In the genomic region with DNA sequence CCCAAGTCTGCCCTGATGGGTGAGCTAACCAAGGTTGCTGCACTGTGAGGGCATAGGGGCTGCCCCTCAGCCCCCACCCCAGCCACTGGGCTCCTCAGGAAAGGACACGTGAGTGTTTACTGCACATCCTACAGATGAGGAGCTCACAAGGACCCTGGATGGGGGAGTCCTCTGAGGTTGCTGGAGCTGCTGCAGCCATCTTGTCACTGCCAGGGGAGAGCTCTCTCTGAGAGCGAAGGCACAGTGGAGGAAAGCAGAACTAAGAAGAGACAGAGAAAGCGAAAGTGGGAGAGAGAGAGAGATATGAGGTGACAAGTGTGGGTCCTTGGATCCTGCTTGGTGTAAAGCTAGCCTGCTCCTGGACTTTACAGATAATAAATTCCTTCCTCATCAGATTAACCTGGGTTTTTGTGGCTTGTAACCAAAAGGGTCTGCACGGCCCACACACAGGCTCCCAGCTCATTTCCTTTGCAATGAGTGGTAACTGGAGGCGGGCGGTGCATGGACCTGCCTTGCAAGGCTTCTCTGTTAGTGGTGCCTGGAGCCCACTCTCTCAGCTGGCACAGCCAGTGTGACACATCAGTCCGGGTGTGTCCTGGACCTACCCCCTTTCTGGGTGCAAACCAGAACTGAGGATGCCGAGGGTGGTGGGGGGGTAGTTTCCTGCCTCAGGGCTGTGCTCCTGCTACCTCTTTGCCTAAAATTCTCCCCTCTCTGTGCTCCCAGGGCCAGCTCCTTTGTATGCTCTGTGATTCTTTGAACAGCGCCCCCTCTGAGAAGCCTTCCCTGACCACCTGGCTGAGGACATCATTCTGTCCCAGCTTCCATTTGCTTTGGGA, we compare ENCODE assay signal across 8 cellular contexts. TPM values are rescaled to one million over a fixed set of nuclear protein-coding genes. Genes with fewer than 3 reads are reported as not detected.
DNase-seq lines count a peak whose midpoint lies in the region; ATAC-seq and TF ChIP-seq lines count a peak whose summit lies in the region.

No MANE protein-coding gene starts in this region.

- peaks cover 37% of the 10 kb centered on the region for H3K4me1 Mint-ChIP-seq in T-helper 2 cell treated with Interferon-gamma antibody and Interleukin-4, amounts not matched to agents 5 μg/mL and 100 μg/mL, for 36 hours (ENCODE audit: low read depth)

- H3K27me3 Mint-ChIP-seq in T-helper 2 cell treated with Interferon-gamma antibody and Interleukin-4, amounts not matched to agents 5 μg/mL and 100 μg/mL, for 36 hours (ENCODE audit: low read depth) = no peaks in the 10 kb centered on the region

- peak; percentile 66 for DNase-seq in T-helper 2 cell treated with Interferon-gamma antibody and Interleukin-4, amounts not matched to agents 5 μg/mL and 100 μg/mL, for 36 hours (ENCODE audit: low spot score)
- DNase-seq in esophagus squamous epithelium (lab: John Stamatoyannopoulos, UW) = no peak
- no peak for DNase-seq in NCI-H2171 treated with DMSO at 0.1 percent for 48 hours (lab: John Stamatoyannopoulos, UW)
- DNase-seq in NCI-H82 (lab: John Stamatoyannopoulos, UW) = no peak
- DNase-seq in NCI-H226 = no peak
- no peak for DNase-seq in MM.1S

- peak overlapping the region; percentile 88 for H3K27ac Mint-ChIP-seq in T-helper 2 cell treated with Interferon-gamma antibody and Interleukin-4, amounts not matched to agents 5 μg/mL and 100 μg/mL, for 36 hours

- H3K4me3 ChIP-seq in esophagus squamous epithelium = peak overlapping the region in 1 of 4 donors; percentile 35
- H3K4me3 ChIP-seq in MM.1S (ENCODE audit: low read length) = no peak overlapping the region

- H3K27ac ChIP-seq in esophagus squamous epithelium = peak overlapping the region in 3 of 4 donors; percentile 6 to 65 (median 33)
- no peak overlapping the region for H3K27ac ChIP-seq in MM.1S (ENCODE audit: low read length)

- no peaks in the 10 kb centered on the region for H3K9me2 ChIP-seq in MM.1S (replicated peaks; ENCODE audit: insufficient read depth, low read length)

- H2AFZ ChIP-seq in MM.1S (ENCODE audit: low read length) = no peak overlapping the region

- peaks cover 7 to 44% (median 30%) of the 10 kb centered on the region in 3 donors for H3K4me1 ChIP-seq in esophagus squamous epithelium
- H3K4me1 ChIP-seq in MM.1S (ENCODE audit: low read length) = no peaks in the 10 kb centered on the region

- peaks cover 11% of the 10 kb centered on the region for H3K9me3 Mint-ChIP-seq in T-helper 2 cell treated with Interferon-gamma antibody and Interleukin-4, amounts not matched to agents 5 μg/mL and 100 μg/mL, for 36 hours

- H3K36me3 Mint-ChIP-seq in T-helper 2 cell treated with Interferon-gamma antibody and Interleukin-4, amounts not matched to agents 5 μg/mL and 100 μg/mL, for 36 hours (ENCODE audit: low read depth) = peaks cover 48% of the 10 kb centered on the region

- H3K9me3 ChIP-seq in esophagus squamous epithelium (peaks cover 0 to 9% (median 4%) of the 10 kb centered on the region in 3 donors), MM.1S (replicated peaks; ENCODE audit: insufficient read depth, low read length) (no peaks in the 10 kb centered on the region; the same call in 1 of the 2 replicates)

- TF ChIP-seq CTCF in esophagus squamous epithelium (IDR thresholded peaks at IDR 0.05) (no peak), MM.1S (IDR thresholded peaks at IDR 0.05; ENCODE audit: low read length) (no peak)

- no peak for TF ChIP-seq POLR2A in esophagus squamous epithelium (IDR thresholded peaks at IDR 0.05)

- H3K4me2 ChIP-seq in MM.1S (ENCODE audit: low read depth, low read length) = no peak overlapping the region

- intact Hi-C loops in esophagus squamous epithelium (cut with DNase I) = loop anchor here (5.0 kb wide), 2 partner anchors 140 to 295 kb away; no protein-coding TSS in a partner anchor

- 65 to 70% methylated on average over 8 of the region's 9 CpGs for WGBS in esophagus squamous epithelium, 2 donors

- no peaks in the 10 kb centered on the region for H3K79me2 ChIP-seq in MM.1S (ENCODE audit: low read length)

- H3K4me3 Mint-ChIP-seq in T-helper 2 cell treated with Interferon-gamma antibody and Interleukin-4, amounts not matched to agents 5 μg/mL and 100 μg/mL, for 36 hours = peak overlapping the region; percentile 70

- no peaks in the 10 kb centered on the region for H3K27me3 ChIP-seq in esophagus squamous epithelium
- no peaks in the 10 kb centered on the region for H3K27me3 ChIP-seq in MM.1S (replicated peaks; ENCODE audit: insufficient read depth, low read length)

- no peaks in the 10 kb centered on the region; the same call in 1 of the 2 replicates for H3F3A ChIP-seq in MM.1S (ENCODE audit: insufficient read depth, low read length)

- ATAC-seq in GM19023 (IDR thresholded peaks at IDR 0.05; ENCODE audit: unreplicated experiment) (peak; percentile 86), HG02970 (IDR thresholded peaks at IDR 0.05; ENCODE audit: low FRiP score, unreplicated experiment) (peak; percentile 57)

- no peak overlapping the region for H3K9ac ChIP-seq in MM.1S (ENCODE audit: low read length)

- H3K36me3 ChIP-seq in esophagus squamous epithelium = peaks cover 0 to 3% (median 0%) of the 10 kb centered on the region in 3 donors
- peaks cover 2% of the 10 kb centered on the region; the same call in 1 of the 2 replicates for H3K36me3 ChIP-seq in MM.1S (replicated peaks; ENCODE audit: insufficient read depth, low read length)

- no peaks in the 10 kb centered on the region for H4K20me1 ChIP-seq in MM.1S (ENCODE audit: insufficient read depth, low read length)

RNA-seq across cellular contexts. Expression of a gene that starts 14.2 kb away (rescaled TPM):
- total RNA-seq in esophagus squamous epithelium = 1 to 10 TPM in 2 of 4 donors, under 1 TPM in 2; 0.38 to 2.9 (median 1.7) TPM

RNA-seq across cellular contexts. Expression of a gene that starts 26.5 kb away (rescaled TPM):
- 10 to 100 TPM; 10.5 to 28.1 (median 21.6) TPM for total RNA-seq in esophagus squamous epithelium
